In the genomic region with DNA sequence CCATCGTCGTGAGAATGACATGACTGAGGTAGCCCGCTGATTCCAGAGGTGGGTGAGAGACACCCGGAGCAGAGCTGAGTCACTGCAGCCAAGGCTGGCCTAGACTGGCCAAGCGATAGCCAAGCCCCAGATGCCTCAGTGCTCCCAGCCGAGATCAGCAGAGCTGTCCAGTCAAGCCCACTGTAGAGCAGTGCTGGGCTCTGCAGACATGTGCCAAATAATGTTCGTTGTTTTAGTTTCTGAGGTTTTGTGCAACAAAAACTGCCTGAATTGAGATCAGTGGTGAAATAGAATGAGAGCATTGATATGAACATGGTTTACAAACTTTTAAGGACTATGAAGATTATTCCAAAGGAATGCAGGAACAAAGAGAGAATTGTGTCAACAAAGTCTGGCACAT, we compare ENCODE assay signal across 14 cellular contexts.
"Had no signal": no experiment of that assay in that cellular context is flagged by ENCODE, and none has a peak within 500 bp of the region (broad histone marks: within the 10 kb centered on the region; RNA-seq: fewer than 3 reads in every experiment).

No MANE protein-coding gene starts in this region.

- ATAC-seq: heart right ventricle had no signal

- H3K27ac ChIP-seq: cardiac muscle cell, dorsolateral prefrontal cortex, heart right ventricle, left ventricle myocardium inferior, transverse colon had no signal

- H3K4me1 ChIP-seq: heart right ventricle, left ventricle myocardium inferior, transverse colon had no signal

- H3K27me3 ChIP-seq: cardiac muscle cell, transverse colon had no signal

- H3K27ac Mint-ChIP-seq: activated naive CD8-positive, alpha-beta T cell treated with anti-CD3 and anti-CD28 coated beads for 36 hours; activated T-cell treated with anti-CD3 and anti-CD28 coated beads, Interleukin-2, amount 50 U/mL, for 72 hours; stimulated activated naive CD8-positive, alpha-beta T cell treated with anti-CD3 and anti-CD28 coated beads, Interleukin-15, Interleukin-2, amounts not matched to agents 100 ng/mL and 50 ng/mL, for 24 hours had no signal

- H3K4me1 Mint-ChIP-seq: activated naive CD8-positive, alpha-beta T cell treated with anti-CD3 and anti-CD28 coated beads for 36 hours had no signal

- H3K9me3 Mint-ChIP-seq: activated naive CD8-positive, alpha-beta T cell treated with anti-CD3 and anti-CD28 coated beads for 36 hours; activated T-cell treated with anti-CD3 and anti-CD28 coated beads, Interleukin-2, amount 50 U/mL, for 72 hours; stimulated activated naive CD8-positive, alpha-beta T cell treated with anti-CD3 and anti-CD28 coated beads, Interleukin-15, Interleukin-2, amounts not matched to agents 100 ng/mL and 50 ng/mL, for 24 hours had no signal

- DNase-seq: activated gamma-delta T cell treated with Interleukin-2 at 50 U/mL for 16 hours; activated naive CD8-positive, alpha-beta T cell treated with anti-CD3 and anti-CD28 coated beads for 36 hours; amniotic stem cell; dorsolateral prefrontal cortex; heart right ventricle; left ventricle myocardium inferior; occipital lobe; posterior cingulate gyrus; stimulated activated CD4-positive, alpha-beta T cell treated with anti-CD3 and anti-CD28 coated beads, Interleukin-12 subunit alpha, Interleukin-12 subunit beta, amount 100 ng/mL, for 4 hours; T1000; transverse colon had no signal

- H3K4me3 ChIP-seq: cardiac muscle cell, dorsolateral prefrontal cortex, heart right ventricle, left ventricle myocardium inferior, transverse colon had no signal

- H3K36me3 ChIP-seq: cardiac muscle cell, heart right ventricle, left ventricle myocardium inferior, transverse colon had no signal

- H3K4me3 Mint-ChIP-seq: activated naive CD8-positive, alpha-beta T cell treated with anti-CD3 and anti-CD28 coated beads for 36 hours; activated T-cell treated with anti-CD3 and anti-CD28 coated beads, Interleukin-2, amount 50 U/mL, for 72 hours; stimulated activated naive CD8-positive, alpha-beta T cell treated with anti-CD3 and anti-CD28 coated beads, Interleukin-15, Interleukin-2, amounts not matched to agents 100 ng/mL and 50 ng/mL, for 24 hours had no signal

- H3K9me3 ChIP-seq: heart right ventricle, left ventricle myocardium inferior, transverse colon had no signal
